Comparison of ENCODE assay signal across 1 cellular context in the genomic region with DNA sequence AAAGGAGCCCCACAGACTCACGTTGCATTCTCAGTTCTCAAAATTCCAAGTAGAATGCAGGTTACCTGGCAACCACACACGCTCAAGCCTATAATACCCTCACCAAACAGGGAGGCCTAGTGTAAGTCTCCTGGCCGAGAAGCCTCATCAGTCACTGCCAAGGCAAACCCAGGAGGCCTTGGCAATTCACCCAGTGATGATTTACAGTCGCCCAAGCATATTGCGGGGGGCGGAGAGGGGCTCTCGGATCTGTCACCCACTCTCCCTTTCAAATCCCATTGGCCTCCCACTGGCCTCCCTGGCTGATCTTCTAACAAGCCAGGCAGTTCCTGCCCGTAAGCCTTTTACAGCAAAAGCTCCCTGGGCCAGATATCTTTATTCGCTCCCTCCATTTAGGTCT.
TF ChIP-seq lines count a peak whose summit lies in the region.

No MANE protein-coding gene starts in this region.

TF ChIP-seq in K562, 482 proteins besides CTCF, POLR2A, EP300 and RAD21:
- TF ChIP-seq BRD4 (IDR thresholded peaks at IDR 0.05): no peak
- TF ChIP-seq, protein P1, sequence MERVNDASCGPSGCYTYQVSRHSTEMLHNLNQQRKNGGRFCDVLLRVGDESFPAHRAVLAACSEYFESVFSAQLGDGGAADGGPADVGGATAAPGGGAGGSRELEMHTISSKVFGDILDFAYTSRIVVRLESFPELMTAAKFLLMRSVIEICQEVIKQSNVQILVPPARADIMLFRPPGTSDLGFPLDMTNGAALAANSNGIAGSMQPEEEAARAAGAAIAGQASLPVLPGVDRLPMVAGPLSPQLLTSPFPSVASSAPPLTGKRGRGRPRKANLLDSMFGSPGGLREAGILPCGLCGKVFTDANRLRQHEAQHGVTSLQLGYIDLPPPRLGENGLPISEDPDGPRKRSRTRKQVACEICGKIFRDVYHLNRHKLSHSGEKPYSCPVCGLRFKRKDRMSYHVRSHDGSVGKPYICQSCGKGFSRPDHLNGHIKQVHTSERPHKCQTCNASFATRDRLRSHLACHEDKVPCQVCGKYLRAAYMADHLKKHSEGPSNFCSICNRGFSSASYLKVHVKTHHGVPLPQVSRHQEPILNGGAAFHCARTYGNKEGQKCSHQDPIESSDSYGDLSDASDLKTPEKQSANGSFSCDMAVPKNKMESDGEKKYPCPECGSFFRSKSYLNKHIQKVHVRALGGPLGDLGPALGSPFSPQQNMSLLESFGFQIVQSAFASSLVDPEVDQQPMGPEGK (CRISPR knock-in tag; IDR thresholded peaks at IDR 0.05; ENCODE audit: borderline replicate concordance): no peak
- TF ChIP-seq, protein P2, sequence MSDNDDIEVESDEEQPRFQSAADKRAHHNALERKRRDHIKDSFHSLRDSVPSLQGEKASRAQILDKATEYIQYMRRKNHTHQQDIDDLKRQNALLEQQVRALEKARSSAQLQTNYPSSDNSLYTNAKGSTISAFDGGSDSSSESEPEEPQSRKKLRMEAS (CRISPR knock-in tag; IDR thresholded peaks at IDR 0.05): 0 out of 2 replicates have a peak, but pooled peaks have one; percentile 38
- no peak for TF ChIP-seq HIVEP1 (CRISPR knock-in tag; IDR thresholded peaks at IDR 0.05)
- no peak for TF ChIP-seq ZNF24 (IDR thresholded peaks at IDR 0.05)
- TF ChIP-seq TCF3 (CRISPR knock-in tag; IDR thresholded peaks at IDR 0.05): no peak
- TF ChIP-seq RFX1 (IDR thresholded peaks at IDR 0.05): peak; percentile 57
- no peak for TF ChIP-seq ZFP36 (IDR thresholded peaks at IDR 0.05; ENCODE audit: low read depth, low read length, partially characterized antibody)
- TF ChIP-seq, protein P3, sequence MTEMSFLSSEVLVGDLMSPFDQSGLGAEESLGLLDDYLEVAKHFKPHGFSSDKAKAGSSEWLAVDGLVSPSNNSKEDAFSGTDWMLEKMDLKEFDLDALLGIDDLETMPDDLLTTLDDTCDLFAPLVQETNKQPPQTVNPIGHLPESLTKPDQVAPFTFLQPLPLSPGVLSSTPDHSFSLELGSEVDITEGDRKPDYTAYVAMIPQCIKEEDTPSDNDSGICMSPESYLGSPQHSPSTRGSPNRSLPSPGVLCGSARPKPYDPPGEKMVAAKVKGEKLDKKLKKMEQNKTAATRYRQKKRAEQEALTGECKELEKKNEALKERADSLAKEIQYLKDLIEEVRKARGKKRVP (CRISPR knock-in tag; IDR thresholded peaks at IDR 0.05): no peak
- no peak for TF ChIP-seq MXI1 (IDR thresholded peaks at IDR 0.05; ENCODE audit: low read depth, low read length)
- TF ChIP-seq, protein P4, sequence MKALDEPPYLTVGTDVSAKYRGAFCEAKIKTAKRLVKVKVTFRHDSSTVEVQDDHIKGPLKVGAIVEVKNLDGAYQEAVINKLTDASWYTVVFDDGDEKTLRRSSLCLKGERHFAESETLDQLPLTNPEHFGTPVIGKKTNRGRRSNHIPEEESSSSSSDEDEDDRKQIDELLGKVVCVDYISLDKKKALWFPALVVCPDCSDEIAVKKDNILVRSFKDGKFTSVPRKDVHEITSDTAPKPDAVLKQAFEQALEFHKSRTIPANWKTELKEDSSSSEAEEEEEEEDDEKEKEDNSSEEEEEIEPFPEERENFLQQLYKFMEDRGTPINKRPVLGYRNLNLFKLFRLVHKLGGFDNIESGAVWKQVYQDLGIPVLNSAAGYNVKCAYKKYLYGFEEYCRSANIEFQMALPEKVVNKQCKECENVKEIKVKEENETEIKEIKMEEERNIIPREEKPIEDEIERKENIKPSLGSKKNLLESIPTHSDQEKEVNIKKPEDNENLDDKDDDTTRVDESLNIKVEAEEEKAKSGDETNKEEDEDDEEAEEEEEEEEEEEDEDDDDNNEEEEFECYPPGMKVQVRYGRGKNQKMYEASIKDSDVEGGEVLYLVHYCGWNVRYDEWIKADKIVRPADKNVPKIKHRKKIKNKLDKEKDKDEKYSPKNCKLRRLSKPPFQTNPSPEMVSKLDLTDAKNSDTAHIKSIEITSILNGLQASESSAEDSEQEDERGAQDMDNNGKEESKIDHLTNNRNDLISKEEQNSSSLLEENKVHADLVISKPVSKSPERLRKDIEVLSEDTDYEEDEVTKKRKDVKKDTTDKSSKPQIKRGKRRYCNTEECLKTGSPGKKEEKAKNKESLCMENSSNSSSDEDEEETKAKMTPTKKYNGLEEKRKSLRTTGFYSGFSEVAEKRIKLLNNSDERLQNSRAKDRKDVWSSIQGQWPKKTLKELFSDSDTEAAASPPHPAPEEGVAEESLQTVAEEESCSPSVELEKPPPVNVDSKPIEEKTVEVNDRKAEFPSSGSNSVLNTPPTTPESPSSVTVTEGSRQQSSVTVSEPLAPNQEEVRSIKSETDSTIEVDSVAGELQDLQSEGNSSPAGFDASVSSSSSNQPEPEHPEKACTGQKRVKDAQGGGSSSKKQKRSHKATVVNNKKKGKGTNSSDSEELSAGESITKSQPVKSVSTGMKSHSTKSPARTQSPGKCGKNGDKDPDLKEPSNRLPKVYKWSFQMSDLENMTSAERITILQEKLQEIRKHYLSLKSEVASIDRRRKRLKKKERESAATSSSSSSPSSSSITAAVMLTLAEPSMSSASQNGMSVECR (CRISPR knock-in tag; IDR thresholded peaks at IDR 0.05): peak; percentile 44; the same call in 1 of the 2 replicates
- TF ChIP-seq ZNF121 (CRISPR knock-in tag; conservative IDR thresholded peaks at IDR 0.05): no peak
- TF ChIP-seq STAT5B (CRISPR knock-in tag; IDR thresholded peaks at IDR 0.05): no peak
- TF ChIP-seq TCF7 (IDR thresholded peaks at IDR 0.05; ENCODE audit: borderline replicate concordance): no peak
- TF ChIP-seq SIN3B (IDR thresholded peaks at IDR 0.05; ENCODE audit: low read depth): no peak
- TF ChIP-seq, protein P5, sequence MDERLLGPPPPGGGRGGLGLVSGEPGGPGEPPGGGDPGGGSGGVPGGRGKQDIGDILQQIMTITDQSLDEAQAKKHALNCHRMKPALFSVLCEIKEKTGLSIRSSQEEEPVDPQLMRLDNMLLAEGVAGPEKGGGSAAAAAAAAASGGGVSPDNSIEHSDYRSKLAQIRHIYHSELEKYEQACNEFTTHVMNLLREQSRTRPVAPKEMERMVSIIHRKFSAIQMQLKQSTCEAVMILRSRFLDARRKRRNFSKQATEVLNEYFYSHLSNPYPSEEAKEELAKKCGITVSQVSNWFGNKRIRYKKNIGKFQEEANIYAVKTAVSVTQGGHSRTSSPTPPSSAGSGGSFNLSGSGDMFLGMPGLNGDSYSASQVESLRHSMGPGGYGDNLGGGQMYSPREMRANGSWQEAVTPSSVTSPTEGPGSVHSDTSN (CRISPR knock-in tag; IDR thresholded peaks at IDR 0.05; ENCODE audit: low read depth): no peak
- TF ChIP-seq, protein P5 (tag; conservative IDR thresholded peaks at IDR 0.05; ENCODE audit: low read depth): peak; percentile 51; the same call in 1 of the 2 replicates
- TF ChIP-seq, protein P6, sequence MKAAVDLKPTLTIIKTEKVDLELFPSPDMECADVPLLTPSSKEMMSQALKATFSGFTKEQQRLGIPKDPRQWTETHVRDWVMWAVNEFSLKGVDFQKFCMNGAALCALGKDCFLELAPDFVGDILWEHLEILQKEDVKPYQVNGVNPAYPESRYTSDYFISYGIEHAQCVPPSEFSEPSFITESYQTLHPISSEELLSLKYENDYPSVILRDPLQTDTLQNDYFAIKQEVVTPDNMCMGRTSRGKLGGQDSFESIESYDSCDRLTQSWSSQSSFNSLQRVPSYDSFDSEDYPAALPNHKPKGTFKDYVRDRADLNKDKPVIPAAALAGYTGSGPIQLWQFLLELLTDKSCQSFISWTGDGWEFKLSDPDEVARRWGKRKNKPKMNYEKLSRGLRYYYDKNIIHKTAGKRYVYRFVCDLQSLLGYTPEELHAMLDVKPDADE (conservative IDR thresholded peaks at IDR 0.05; ENCODE audit: control insufficient read depth, low read depth, low read length): 0 out of 2 replicates have a peak, but pooled peaks have one; percentile 28
